ENCODE assay signal across 8 cellular contexts in the genomic region with DNA sequence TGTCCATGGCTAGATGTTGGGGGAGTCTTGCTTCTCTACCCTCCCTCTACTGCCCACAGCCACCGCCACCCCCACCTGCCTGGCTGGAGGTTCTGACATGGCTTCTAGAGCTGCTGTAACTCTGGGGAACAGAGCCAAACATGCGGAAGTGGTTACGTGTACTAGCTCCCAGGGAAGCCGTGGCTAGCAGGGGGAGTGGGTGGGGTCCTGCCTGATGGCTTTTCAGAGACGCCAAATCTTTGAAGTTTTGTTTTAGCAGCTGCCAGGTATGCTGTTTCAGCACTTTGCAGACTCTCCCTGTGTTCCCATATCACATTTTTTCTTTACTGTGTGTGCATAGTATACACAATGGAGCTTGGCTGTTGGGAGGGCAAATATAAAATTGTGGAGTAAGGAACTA.
DNase-seq lines count a peak whose midpoint lies in the region; ATAC-seq and TF ChIP-seq lines count a peak whose summit lies in the region.

No MANE protein-coding gene starts in this region.

- H3K36me3 Mint-ChIP-seq in T-helper 1 cell treated with Interleukin-12 subunit alpha and Interleukin-12 subunit beta and Interleukin-4 antibody, amounts not matched to agents 30 μg/mL and 1 μg/mL, for 36 hours (ENCODE audit: low read depth): peaks cover 23% of the 10 kb centered on the region
- peaks cover 13 to 24% of the 10 kb centered on the region in 2 donors for H3K36me3 Mint-ChIP-seq in stimulated activated naive B cell treated with anti-CD40 and anti-IgM and Interleukin-4, amounts not matched to agents 10 μg/mL and 1 μg/mL and 100 μg/mL, for 72 hours

- H3K4me2 ChIP-seq in mammary epithelial cell (ENCODE audit: insufficient read depth, low read depth, low read length): peak overlapping the region; percentile 50
- H3K4me2 ChIP-seq in OCI-LY7 (ENCODE audit: low read length): no peak overlapping the region

- H3K27me3 Mint-ChIP-seq in T-helper 1 cell treated with Interleukin-12 subunit alpha and Interleukin-12 subunit beta and Interleukin-4 antibody, amounts not matched to agents 30 μg/mL and 1 μg/mL, for 36 hours (ENCODE audit: low read depth): no peaks in the 10 kb centered on the region
- no peaks in the 10 kb centered on the region for H3K27me3 Mint-ChIP-seq in stimulated activated naive B cell treated with anti-CD40 and anti-IgM and Interleukin-4, amounts not matched to agents 10 μg/mL and 1 μg/mL and 100 μg/mL, for 72 hours

- WGBS in mammary epithelial cell (ENCODE audit: low coverage, missing lambda C conversion rate): 7% methylated on average over 5 of the region's 5 CpGs

- DNase-seq in KBM-7: peak; percentile 78
- peak; percentile 53 for DNase-seq in mammary epithelial cell
- DNase-seq in omental fat pad (ENCODE audit: low spot score): no peak
- DNase-seq in OCI-LY7 (ENCODE audit: low spot score): no peak
- DNase-seq in stimulated activated naive B cell treated with anti-CD40 and anti-IgM and Interleukin-4, amounts not matched to agents 10 μg/mL and 1 μg/mL and 100 μg/mL, for 72 hours: no peak

- H3K27ac ChIP-seq in mammary epithelial cell (ENCODE audit: insufficient read depth, low read depth, low read length) (peak overlapping the region; percentile 57), OCI-LY7 (ENCODE audit: low read depth, low read length, poor library complexity, severe bottlenecking) (no peak overlapping the region)

- BruUV-seq in mammary epithelial cell (replicated peaks; lab: Mats Ljungman, UMichigan) (no TSS peak), OCI-LY7 (replicated peaks; lab: Mats Ljungman, UMichigan) (no TSS peak)

- intact Hi-C loops in mammary epithelial cell (cut with micrococcal nuclease) (no loop called here), OCI-LY7 (cut with micrococcal nuclease; ENCODE audit: unreplicated experiment) (no loop called here)

- TF ChIP-seq CTCF in mammary epithelial cell (conservative IDR thresholded peaks at IDR 0.05 in 1 of 2, IDR thresholded peaks at IDR 0.05 in 1 of 2; ENCODE audit: extremely low read depth in 1 of 2, insufficient read depth in 1 of 2, low read depth in 1 of 2, low read length in 2 of 2) (no peak), omental fat pad (IDR thresholded peaks at IDR 0.05) (no peak), OCI-LY7 (conservative IDR thresholded peaks at IDR 0.05; ENCODE audit: low read length) (no peak)

- H4K20me1 ChIP-seq in mammary epithelial cell (ENCODE audit: insufficient read depth, low read length) (no peaks in the 10 kb centered on the region), OCI-LY7 (ENCODE audit: insufficient read depth, low read length) (no peaks in the 10 kb centered on the region)

- no peaks in the 10 kb centered on the region for H3K79me2 ChIP-seq in mammary epithelial cell (ENCODE audit: insufficient read depth, low read length)
- H3K79me2 ChIP-seq in OCI-LY7 (ENCODE audit: insufficient read depth, low read depth, low read length): no peaks in the 10 kb centered on the region

- no peak overlapping the region for H3K4me3 ChIP-seq in mammary epithelial cell (replicated peaks in 1 of 3; ENCODE audit: insufficient read depth in 1 of 3, low read depth in 2 of 3, low read length in 3 of 3)
- no peak overlapping the region for H3K4me3 ChIP-seq in OCI-LY7 (ENCODE audit: low read depth, low read length, poor library complexity, severe bottlenecking)

- in situ Hi-C loops in KBM-7 (cut with MboI; ENCODE audit: low pct_unique_long_range_greater_than_20kb, low sequenced_read_pairs): no loop called here
- in situ Hi-C loops in mammary epithelial cell (cut with MboI; ENCODE audit: low sequenced_read_pairs in 2 of 2): no loop called here

- H2AFZ ChIP-seq in mammary epithelial cell (ENCODE audit: low read depth, low read length): peak overlapping the region; percentile 72
- H2AFZ ChIP-seq in OCI-LY7 (ENCODE audit: low read length): no peak overlapping the region

- H3K36me3 ChIP-seq in mammary epithelial cell (ENCODE audit: insufficient read depth, low read length): peaks cover 2% of the 10 kb centered on the region
- 0 out of 2 replicates have a peak, but pooled peaks cover 3% of the 10 kb centered on the region for H3K36me3 ChIP-seq in OCI-LY7 (ENCODE audit: insufficient read depth, low read length)

- no peaks in the 10 kb centered on the region for H3K27me3 ChIP-seq in mammary epithelial cell (ENCODE audit: insufficient read depth, low read length)

- POLR2A ChIA-PET in OCI-LY7 (lab: Charles Lee): interaction anchor here (0.6 kb wide), 1 partner anchor 1664 kb away, joined by 4 read pairs; no protein-coding TSS in a partner anchor

- ATAC-seq in omental fat pad (ENCODE audit: low FRiP score) (peak; percentile 24), GM19023 (IDR thresholded peaks at IDR 0.05; ENCODE audit: unreplicated experiment) (no peak), HG02852 (IDR thresholded peaks at IDR 0.05; ENCODE audit: unreplicated experiment) (no peak)
- ATAC-seq in stimulated activated naive B cell treated with anti-CD40 and anti-IgM and Interleukin-4, amounts not matched to agents 10 μg/mL and 1 μg/mL and 100 μg/mL, for 72 hours (replicated peaks): no peak

- H3K4me1 Mint-ChIP-seq in T-helper 1 cell treated with Interleukin-12 subunit alpha and Interleukin-12 subunit beta and Interleukin-4 antibody, amounts not matched to agents 30 μg/mL and 1 μg/mL, for 36 hours (ENCODE audit: low read depth): peaks cover 18% of the 10 kb centered on the region
- H3K4me1 Mint-ChIP-seq in stimulated activated naive B cell treated with anti-CD40 and anti-IgM and Interleukin-4, amounts not matched to agents 10 μg/mL and 1 μg/mL and 100 μg/mL, for 72 hours: no peaks in the 10 kb centered on the region

- H3K9me2 ChIP-seq in OCI-LY7 (ENCODE audit: insufficient read depth, low read length): no peaks in the 10 kb centered on the region

- dilution Hi-C loops in mammary epithelial cell (cut with HindIII; ENCODE audit: low sequenced_read_pairs): no loop called here

- CTCF ChIA-PET in mammary epithelial cell (lab: Charles Lee; ENCODE audit: low non-redundant PET) (no interaction called here), OCI-LY7 (lab: Charles Lee; ENCODE audit: unreplicated experiment) (no interaction called here)

- H3K9me3 ChIP-seq in mammary epithelial cell (replicated peaks; ENCODE audit: insufficient read depth, low read length) (no peaks in the 10 kb centered on the region), OCI-LY7 (ENCODE audit: low read length) (no peaks in the 10 kb centered on the region)

- peak overlapping the region; percentile 51 for H3K4me3 Mint-ChIP-seq in T-helper 1 cell treated with Interleukin-12 subunit alpha and Interleukin-12 subunit beta and Interleukin-4 antibody, amounts not matched to agents 30 μg/mL and 1 μg/mL, for 36 hours
- H3K4me3 Mint-ChIP-seq in stimulated activated naive B cell treated with anti-CD40 and anti-IgM and Interleukin-4, amounts not matched to agents 10 μg/mL and 1 μg/mL and 100 μg/mL, for 72 hours: no peak overlapping the region

- H3K9me3 Mint-ChIP-seq in T-helper 1 cell treated with Interleukin-12 subunit alpha and Interleukin-12 subunit beta and Interleukin-4 antibody, amounts not matched to agents 30 μg/mL and 1 μg/mL, for 36 hours: no peaks in the 10 kb centered on the region
- no peaks in the 10 kb centered on the region for H3K9me3 Mint-ChIP-seq in stimulated activated naive B cell treated with anti-CD40 and anti-IgM and Interleukin-4, amounts not matched to agents 10 μg/mL and 1 μg/mL and 100 μg/mL, for 72 hours

- peak overlapping the region; percentile 79 for H3K27ac Mint-ChIP-seq in T-helper 1 cell treated with Interleukin-12 subunit alpha and Interleukin-12 subunit beta and Interleukin-4 antibody, amounts not matched to agents 30 μg/mL and 1 μg/mL, for 36 hours
- no peak overlapping the region for H3K27ac Mint-ChIP-seq in stimulated activated naive B cell treated with anti-CD40 and anti-IgM and Interleukin-4, amounts not matched to agents 10 μg/mL and 1 μg/mL and 100 μg/mL, for 72 hours

- H3K9ac ChIP-seq in mammary epithelial cell (ENCODE audit: insufficient read depth, low read length): no peak overlapping the region

- peaks cover 20% of the 10 kb centered on the region for H3K4me1 ChIP-seq in mammary epithelial cell (ENCODE audit: insufficient read depth, low read length)
- H3K4me1 ChIP-seq in OCI-LY7 (ENCODE audit: insufficient read depth, low read length, poor library complexity, severe bottlenecking): no peaks in the 10 kb centered on the region

Comparison
In these comparisons a context has a peak if more than half of its experiments do, and no peak if none do; other contexts are left out.
1. DNase-seq: peak in KBM-7 (single experiment) and mammary epithelial cell (single experiment); none in omental fat pad (single experiment), OCI-LY7 (single experiment) and stimulated activated naive B cell treated with anti-CD40 and anti-IgM and Interleukin-4, amounts not matched to agents 10 μg/mL and 1 μg/mL and 100 μg/mL, for 72 hours (single experiment).